ENCODE assay signal across 10 cellular contexts in the genomic region with DNA sequence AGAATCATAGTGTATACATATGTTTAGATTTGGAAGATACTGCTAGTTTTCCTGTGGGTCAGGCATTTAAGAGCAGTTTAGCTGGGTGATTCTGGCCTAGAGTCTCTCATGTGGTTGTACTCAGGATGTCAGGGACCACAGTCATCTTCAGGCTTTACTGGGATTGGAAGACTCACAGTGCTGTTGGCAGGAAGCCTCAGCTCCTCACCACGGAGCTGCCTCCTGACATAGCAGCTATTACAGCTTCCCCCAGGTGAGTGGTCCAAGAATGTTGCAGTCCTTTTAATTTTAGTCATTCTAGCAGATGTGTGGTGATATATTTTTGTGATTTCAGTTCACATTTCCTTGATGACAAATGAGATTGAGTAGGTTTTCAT. TPM values are rescaled to one million over a fixed set of nuclear protein-coding genes. Genes with fewer than 3 reads are reported as not detected.
DNase-seq lines count a peak whose midpoint lies in the region; ATAC-seq and TF ChIP-seq lines count a peak whose summit lies in the region.
"Had no signal": no experiment of that assay in that cellular context is flagged by ENCODE, and none has a peak within 500 bp of the region (broad histone marks: within the 10 kb centered on the region; RNA-seq: fewer than 3 reads in every experiment).

No MANE protein-coding gene starts in this region.

- H3K9me3 Mint-ChIP-seq in activated T-helper 1 cell treated with anti-CD3 and anti-CD28 coated beads, Interleukin-12 subunit alpha, Interleukin-12 subunit beta, Interleukin-2, Interleukin-4 antibody, amounts not matched to agents 30 ng/mL and 10 ng/mL and 1 ng/mL, durations not matched to agents 14 hours and 24 hours and 36 hours: peaks cover 10% of the 10 kb centered on the region

- H3K9me3 ChIP-seq in DND-41 (ENCODE audit: insufficient read depth, low read length, severe bottlenecking) (peaks cover 4% of the 10 kb centered on the region), lower lobe of right lung (peaks cover 6% of the 10 kb centered on the region)

- H3K4me3 ChIP-seq in DND-41 (ENCODE audit: low read depth in 1 of 2, low read length in 2 of 2): no peak overlapping the region
- no peak overlapping the region for H3K4me3 ChIP-seq in HFF-Myc (replicated peaks; ENCODE audit: low read depth, low read length)
- H3K4me3 ChIP-seq in lower lobe of right lung: no peak overlapping the region

- no peak for TF ChIP-seq CTCF in DND-41 (IDR thresholded peaks at IDR 0.05; ENCODE audit: borderline replicate concordance, extremely low read depth, low read length, poor library complexity, severe bottlenecking)
- no peak for TF ChIP-seq CTCF in HFF-Myc (IDR thresholded peaks at IDR 0.05; ENCODE audit: low read depth, low read length, missing control alignments)
- no peak for TF ChIP-seq CTCF in lower lobe of right lung (IDR thresholded peaks at IDR 0.05)

- DNase-seq in DND-41: peak; percentile 67
- DNase-seq in HFF-Myc (ENCODE audit: extremely low read depth, low read depth): peak; percentile 35
- DNase-seq in activated T-helper 1 cell treated with anti-CD3 and anti-CD28 coated beads, Interleukin-12 subunit alpha, Interleukin-12 subunit beta, Interleukin-2, Interleukin-4 antibody, amounts not matched to agents 30 ng/mL and 10 ng/mL and 1 ng/mL, durations not matched to agents 14 hours and 24 hours and 36 hours (ENCODE audit: low spot score): no peak
- peak; percentile 84 for DNase-seq in kidney tubule cell (ENCODE audit: low spot score)
- no peak for DNase-seq in OCI-M2 (lab: John Stamatoyannopoulos, UW; ENCODE audit: unreplicated experiment)
- DNase-seq in NCI-H128 (lab: John Stamatoyannopoulos, UW; ENCODE audit: unreplicated experiment): no peak
- DNase-seq in lower lobe of right lung: no peak
- DNase-seq: NCI-H1930 had no signal

- no peaks in the 10 kb centered on the region for H3K27me3 Mint-ChIP-seq in activated T-helper 1 cell treated with anti-CD3 and anti-CD28 coated beads, Interleukin-12 subunit alpha, Interleukin-12 subunit beta, Interleukin-2, Interleukin-4 antibody, amounts not matched to agents 30 ng/mL and 10 ng/mL and 1 ng/mL, durations not matched to agents 14 hours and 24 hours and 36 hours (ENCODE audit: insufficient read depth)

- H3K9ac ChIP-seq in DND-41 (ENCODE audit: low read depth, low read length): no peak overlapping the region

- peak overlapping the region; percentile 64; the same call in 1 of the 2 replicates for H3K27ac ChIP-seq in DND-41 (ENCODE audit: low read length)
- no peak overlapping the region for H3K27ac ChIP-seq in lower lobe of right lung

- peak overlapping the region; percentile 64 for H3K27ac Mint-ChIP-seq in activated T-helper 1 cell treated with anti-CD3 and anti-CD28 coated beads, Interleukin-12 subunit alpha, Interleukin-12 subunit beta, Interleukin-2, Interleukin-4 antibody, amounts not matched to agents 30 ng/mL and 10 ng/mL and 1 ng/mL, durations not matched to agents 14 hours and 24 hours and 36 hours

- peaks cover 35% of the 10 kb centered on the region for H3K36me3 ChIP-seq in DND-41 (ENCODE audit: insufficient read depth, low read length)
- H3K36me3 ChIP-seq in lower lobe of right lung: no peaks in the 10 kb centered on the region

- H3K36me3 Mint-ChIP-seq in activated T-helper 1 cell treated with anti-CD3 and anti-CD28 coated beads, Interleukin-12 subunit alpha, Interleukin-12 subunit beta, Interleukin-2, Interleukin-4 antibody, amounts not matched to agents 30 ng/mL and 10 ng/mL and 1 ng/mL, durations not matched to agents 14 hours and 24 hours and 36 hours (ENCODE audit: low read depth): peaks cover 45% of the 10 kb centered on the region

- peaks cover 28% of the 10 kb centered on the region for H4K20me1 ChIP-seq in DND-41 (ENCODE audit: insufficient read depth, low read length)

- H3K79me2 ChIP-seq in DND-41 (ENCODE audit: insufficient read depth, low read length): peaks cover 36% of the 10 kb centered on the region

- H3K4me1 Mint-ChIP-seq in activated T-helper 1 cell treated with anti-CD3 and anti-CD28 coated beads, Interleukin-12 subunit alpha, Interleukin-12 subunit beta, Interleukin-2, Interleukin-4 antibody, amounts not matched to agents 30 ng/mL and 10 ng/mL and 1 ng/mL, durations not matched to agents 14 hours and 24 hours and 36 hours (ENCODE audit: low read depth): peaks cover 82% of the 10 kb centered on the region

- H3K4me2 ChIP-seq in DND-41 (ENCODE audit: insufficient read depth, low read length): no peak overlapping the region

- no peak overlapping the region for H2AFZ ChIP-seq in DND-41 (ENCODE audit: low read depth, low read length)

- ATAC-seq in DND-41 (ENCODE audit: insufficient read depth, low read depth) (peak; percentile 100), HG03342 (IDR thresholded peaks at IDR 0.05; ENCODE audit: unreplicated experiment) (no peak), lower lobe of right lung (no peak)

- H3K4me1 ChIP-seq in DND-41 (ENCODE audit: insufficient read depth, low read length): peaks cover 23% of the 10 kb centered on the region
- peaks cover 18% of the 10 kb centered on the region for H3K4me1 ChIP-seq in lower lobe of right lung

- intact Hi-C loops in activated T-helper 1 cell treated with anti-CD3 and anti-CD28 coated beads, Interleukin-12 subunit alpha, Interleukin-12 subunit beta, Interleukin-2, Interleukin-4 antibody, amounts not matched to agents 30 ng/mL and 10 ng/mL and 1 ng/mL, durations not matched to agents 14 hours and 24 hours and 36 hours (cut with micrococcal nuclease): loop anchor here (1.0 kb wide), 1 partner anchor 12 kb away; no protein-coding TSS in a partner anchor
- intact Hi-C loops in lower lobe of right lung (cut with DNase I): no loop called here

- H3K27me3 ChIP-seq in DND-41 (ENCODE audit: insufficient read depth, low read length, poor library complexity) (no peaks in the 10 kb centered on the region), lower lobe of right lung (ENCODE audit: low read depth) (no peaks in the 10 kb centered on the region)

- H3K4me3 Mint-ChIP-seq in activated T-helper 1 cell treated with anti-CD3 and anti-CD28 coated beads, Interleukin-12 subunit alpha, Interleukin-12 subunit beta, Interleukin-2, Interleukin-4 antibody, amounts not matched to agents 30 ng/mL and 10 ng/mL and 1 ng/mL, durations not matched to agents 14 hours and 24 hours and 36 hours: peak overlapping the region; percentile 5

RNA-seq across cellular contexts. Expression of a gene that starts 16.9 kb away (rescaled TPM):
- total RNA-seq in activated T-helper 1 cell treated with anti-CD3 and anti-CD28 coated beads, Interleukin-12 subunit alpha, Interleukin-12 subunit beta, Interleukin-2, Interleukin-4 antibody, amounts not matched to agents 30 ng/mL and 10 ng/mL and 1 ng/mL, durations not matched to agents 14 hours and 24 hours and 36 hours: 12.0 and 15.9 TPM in 2 replicates
- total RNA-seq in lower lobe of right lung: 0.38 TPM
- total RNA-seq: endothelial cell of umbilical vein had no signal

RNA-seq across cellular contexts. Expression of a gene that starts 32.1 kb away (rescaled TPM):
- 22.6 and 23.6 TPM in 2 replicates for total RNA-seq in activated T-helper 1 cell treated with anti-CD3 and anti-CD28 coated beads, Interleukin-12 subunit alpha, Interleukin-12 subunit beta, Interleukin-2, Interleukin-4 antibody, amounts not matched to agents 30 ng/mL and 10 ng/mL and 1 ng/mL, durations not matched to agents 14 hours and 24 hours and 36 hours
- 9.0 TPM for total RNA-seq in lower lobe of right lung
- total RNA-seq: endothelial cell of umbilical vein had no signal

Comparison
In these comparisons a context has a peak if more than half of its experiments do, and no peak if none do; other contexts are left out.
1. DNase-seq: peak in DND-41 (single experiment), HFF-Myc (single experiment) and kidney tubule cell (single experiment); none in activated T-helper 1 cell treated with anti-CD3 and anti-CD28 coated beads, Interleukin-12 subunit alpha, Interleukin-12 subunit beta, Interleukin-2, Interleukin-4 antibody, amounts not matched to agents 30 ng/mL and 10 ng/mL and 1 ng/mL, durations not matched to agents 14 hours and 24 hours and 36 hours (single experiment), OCI-M2 (single experiment), NCI-H128 (single experiment) and lower lobe of right lung (single experiment).